19 cellular contexts compared by ENCODE assay signal in the genomic region with DNA sequence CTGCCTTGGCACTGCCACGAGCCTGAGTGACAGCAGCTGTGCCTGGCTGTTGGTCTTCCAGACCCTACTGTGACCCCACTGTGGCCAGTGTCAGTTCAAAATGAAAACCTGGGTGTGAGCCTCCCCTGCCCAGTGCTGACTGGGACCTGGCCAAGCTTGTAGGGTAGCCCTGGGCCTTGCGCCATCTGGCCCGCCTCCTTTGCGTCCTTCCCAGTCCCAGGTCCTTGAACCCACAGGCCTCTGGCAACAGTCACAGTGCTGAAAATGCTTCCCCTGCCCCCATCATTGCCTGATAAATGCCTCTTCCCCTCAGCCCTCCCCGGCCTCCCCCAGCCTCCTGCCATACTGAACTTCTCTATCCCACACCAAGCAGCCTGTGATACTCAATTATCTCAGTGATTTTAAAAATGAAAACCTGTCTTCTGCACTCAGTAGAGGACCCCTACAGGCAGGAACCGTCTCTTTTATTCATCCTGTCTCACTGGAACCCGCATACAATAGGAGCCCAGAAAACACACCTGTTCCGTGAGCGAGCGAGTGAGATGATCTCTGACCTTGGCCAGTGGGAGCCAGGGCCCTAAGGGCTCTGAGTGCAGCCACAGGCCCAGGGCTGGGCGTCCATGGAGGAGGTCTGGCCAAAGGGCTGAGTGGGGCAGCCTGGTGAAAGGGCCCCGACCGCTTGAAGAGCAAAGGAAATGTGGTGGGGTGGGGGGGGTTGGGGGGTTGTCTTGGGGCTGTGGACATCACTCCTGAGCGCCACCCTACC. TPM values are rescaled to one million over a fixed set of nuclear protein-coding genes. Genes with fewer than 3 reads are reported as not detected.
A peak's percentile ranks its signal among the peaks of the same experiment; 100 is the strongest.
DNase-seq lines count a peak whose midpoint lies in the region; ATAC-seq, FAIRE-seq and TF ChIP-seq lines count a peak whose summit lies in the region.
"Had no signal": no experiment of that assay in that cellular context is flagged by ENCODE, and none has a peak within 500 bp of the region (broad histone marks: within the 10 kb centered on the region; RNA-seq: fewer than 3 reads in every experiment).

No MANE protein-coding gene starts in this region.

- H3K4me1 ChIP-seq in HepG2 (ENCODE audit: insufficient read depth, low read length) (peaks cover 87% of the 10 kb centered on the region), spleen (peaks cover 4 to 72% (median 31%) of the 10 kb centered on the region in 6 donors)
- H3K4me1 ChIP-seq: prostate gland, vagina had no signal

- intact Hi-C loops in HepG2 (cut with micrococcal nuclease; ENCODE audit: unreplicated experiment) = no loop called here
- intact Hi-C loops in spleen (cut with DNase I; ENCODE audit: low total_unique reads) = loop anchor here (2.0 kb wide), 1 partner anchor 24 kb away; no protein-coding TSS in a partner anchor

- POLR2A ChIA-PET in HepG2 (lab: Yijun Ruan, JAX) = no interaction called here

- DNase-seq in NCI-H2029 treated with DMSO at 0.1 percent for 48 hours (lab: John Stamatoyannopoulos, UW) = peak; percentile 9
- peak; percentile 93 for DNase-seq in cerebellum (ENCODE audit: low spot score)
- DNase-seq in HepG2 (ENCODE audit: low spot score) = no peak
- DNase-seq in spleen = peak; percentile 84
- DNase-seq in NCI-H524 (lab: John Stamatoyannopoulos, UW) = no peak
- DNase-seq in H54 (ENCODE audit: insufficient read length, low spot score) = no peak
- DNase-seq in activated T-cell treated with anti-CD3 and anti-CD28 coated beads, Interleukin-2, amount 50 U/mL, for 48 hours = no peak
- DNase-seq: activated CD4-positive, alpha-beta T cell treated with anti-CD3 and anti-CD28 coated beads for 48 hours; activated gamma-delta T cell treated with Interleukin-2 at 50 U/mL for 16 hours; CD4-positive, alpha-beta memory T cell; effector CD8-positive, alpha-beta T cell; natural killer cell; NCI-H1694 treated with DMSO at 0.1 percent for 48 hours had no signal

- no peak for TF ChIP-seq CTCF in HepG2 (CRISPR knock-in tag; IDR thresholded peaks at IDR 0.05)
- TF ChIP-seq CTCF in spleen (IDR thresholded peaks at IDR 0.05 in 8 of 11, conservative IDR thresholded peaks at IDR 0.05 in 3 of 11) = no peak

- H3K79me2 ChIP-seq in HepG2 (ENCODE audit: insufficient read depth, low read length) = no peaks in the 10 kb centered on the region

- no peak for TF ChIP-seq RAD21 in HepG2 (CRISPR knock-in tag; IDR thresholded peaks at IDR 0.05)

- no TSS peak for BruUV-seq in HepG2 (replicated peaks; lab: Mats Ljungman, UMichigan)

- no peak for TF ChIP-seq POLR2A in HepG2 (IDR thresholded peaks at IDR 0.05; ENCODE audit: insufficient read depth in 1 of 2, low read depth in 2 of 2, low read length in 2 of 2)
- TF ChIP-seq POLR2A in spleen (IDR thresholded peaks at IDR 0.05) = no peak
- TF ChIP-seq POLR2A in H54 (IDR thresholded peaks at IDR 0.05; ENCODE audit: low read depth, low read length) = no peak

- TF ChIP-seq EP300 in HepG2 (IDR thresholded peaks at IDR 0.05; ENCODE audit: low read depth in 2 of 2, low read length in 2 of 2) = no peak
- TF ChIP-seq EP300 in HepG2 (CRISPR knock-in tag; IDR thresholded peaks at IDR 0.05; ENCODE audit: borderline replicate concordance) = no peak

- H3K9ac ChIP-seq in HepG2 (ENCODE audit: insufficient read depth, low read depth, low read length) = no peak overlapping the region

- H3K9me3 ChIP-seq in HepG2 (ENCODE audit: low read length) (no peaks in the 10 kb centered on the region), spleen (no peaks in the 10 kb centered on the region)
- H3K9me3 ChIP-seq: prostate gland, vagina had no signal

- ATAC-seq in HepG2 = peak; percentile 10
- ATAC-seq in GM19351 (IDR thresholded peaks at IDR 0.05; ENCODE audit: unreplicated experiment) = no peak
- ATAC-seq: K562, natural killer cell had no signal

- CTCF ChIA-PET in HepG2 (lab: Yijun Ruan, JAX; ENCODE audit: low intra/inter-chr PET ratio, low total read pairs) = no interaction called here

- H3K4me3 ChIP-seq in HepG2 (replicated peaks in 1 of 3; ENCODE audit: insufficient read depth in 1 of 3, low read depth in 2 of 3, low read length in 3 of 3) = peak overlapping the region in 1 of 3 experiments; percentile 13; a peak in 1 of 6 replicates
- H3K4me3 ChIP-seq in spleen = no peak overlapping the region
- H3K4me3 ChIP-seq: K562, prostate gland, vagina had no signal

- H3K27me3 ChIP-seq in HepG2 (ENCODE audit: control insufficient read depth in 1 of 2, insufficient read depth in 2 of 2, low read length in 2 of 2) (peaks cover 0 to 32% of the 10 kb centered on the region in 2 experiments; a peak in 4 of 5 replicates), spleen (replicated peaks in 1 of 7) (peaks cover 0 to 5% (median 0%) of the 10 kb centered on the region in 7 donors)
- H3K27me3 ChIP-seq: vagina had no signal

- no peak for FAIRE-seq in HepG2 (lab: Jason Lieb, UNC)
- no peak for FAIRE-seq in H54 (lab: Jason Lieb, UNC)
- FAIRE-seq: GM12891, K562, TTC549 had no signal

- no peaks in the 10 kb centered on the region for H4K20me1 ChIP-seq in HepG2 (ENCODE audit: insufficient read depth, low read length)

- H3K27ac ChIP-seq in HepG2 (ENCODE audit: extremely low read length, insufficient read depth, low read length) (no peak overlapping the region), spleen (peak overlapping the region in 5 of 8 donors; percentile 14 to 73 (median 63))
- H3K27ac ChIP-seq: prostate gland, vagina had no signal

- 0% methylated on average over 6 of the region's 14 CpGs for WGBS in HepG2 (ENCODE audit: low lambda C conversion rate)
- 52 to 70% (median 60%) methylated on average over 14 of the region's 14 CpGs for WGBS in spleen, 5 donors

- H3K4me2 ChIP-seq in HepG2 (ENCODE audit: low read depth, low read length) = peak overlapping the region; percentile 44

- in situ Hi-C loops in HepG2 (cut with HindIII; ENCODE audit: extremely low pct_ligation_motif_present, low pct_unique_long_range_greater_than_20kb) = loop anchor here (10.0 kb wide), 1 partner anchor 108 kb away; the partner anchor contains the start of gene SCUBE1

- no peak overlapping the region for H2AFZ ChIP-seq in HepG2 (ENCODE audit: low read length)

- no peaks in the 10 kb centered on the region for H3K36me3 ChIP-seq in HepG2 (replicated peaks in 1 of 2; ENCODE audit: control insufficient read depth in 1 of 2, insufficient read depth in 2 of 2, low read length in 2 of 2)
- no peaks in the 10 kb centered on the region for H3K36me3 ChIP-seq in spleen
- H3K36me3 ChIP-seq: prostate gland, vagina had no signal

TF ChIP-seq in HepG2, 621 proteins besides CTCF, POLR2A, EP300 and RAD21 (continues in another document):
- TF ChIP-seq NFYC (CRISPR knock-in tag; IDR thresholded peaks at IDR 0.05) (no peak), ZNF776 (CRISPR knock-in tag; IDR thresholded peaks at IDR 0.05) (no peak), ZFP90 (CRISPR knock-in tag; IDR thresholded peaks at IDR 0.05; ENCODE audit: borderline replicate concordance) (no peak), MXD3 (CRISPR knock-in tag; IDR thresholded peaks at IDR 0.05) (no peak), PATZ1 (CRISPR knock-in tag; IDR thresholded peaks at IDR 0.05) (peak; percentile 52; the same call in 1 of the 2 replicates), RARA (CRISPR knock-in tag; IDR thresholded peaks at IDR 0.05) (peak; percentile 39; the same call in 1 of the 2 replicates), HNF4A (CRISPR knock-in tag; IDR thresholded peaks at IDR 0.05) (peak; percentile 14; the same call in 1 of the 2 replicates)

RNA-seq across cellular contexts. Expression of gene TTLL12, which starts 49.6 kb away (rescaled TPM):
- total RNA-seq in cerebellum (17.7 TPM), HepG2 (2016; rRNA removed; fragmentation: Illumina TruSeq; extraction: Trizol) (34.1 and 38.1 TPM in 2 replicates), spleen (10 to 100 TPM; 16.6 to 21.6 (median 19.9) TPM)
- total RNA-seq in HepG2 (2016; cell fraction: cytosol; rRNA removed; fragmentation: Illumina TruSeq; extraction: Trizol; ENCODE audit: low read depth) = 6.3 and 6.6 TPM in 2 replicates
- 28.8 and 39.8 TPM in 2 replicates for total RNA-seq in HepG2 (2016; cell fraction: insoluble cytoplasmic fraction; rRNA removed; fragmentation: Illumina TruSeq; extraction: Trizol)
- total RNA-seq in HepG2 (2016; cell fraction: membrane; rRNA removed; fragmentation: Illumina TruSeq; extraction: Trizol) = 16.2 and 19.8 TPM in 2 replicates
- total RNA-seq in HepG2 (2016; cell fraction: nucleus; rRNA removed; fragmentation: Illumina TruSeq; extraction: Trizol) = 17.4 and 21.4 TPM in 2 replicates
- polyA plus RNA-seq in HepG2 (2011; rRNA removed) (11.9 and 16.9 TPM in 2 replicates), spleen (10 to 100 TPM in 2 of 3 donors, 1 to 10 TPM in 1; 8.7 to 19.3 (median 11.3) TPM)
- polyA plus RNA-seq in HepG2 (2011; cell fraction: cytosol; rRNA removed) = 9.1 and 12.7 TPM in 2 replicates
- polyA plus RNA-seq in HepG2 (2011; cell fraction: nucleus; rRNA removed) = 19.9 and 21.7 TPM in 2 replicates
- polyA plus RNA-seq in HepG2 (2012) = 16.6 and 24.0 TPM in 2 replicates
- polyA plus RNA-seq in HepG2 (2016; cell fraction: cytosol; fragmentation: Illumina TruSeq; extraction: Trizol; ENCODE audit: low read depth) = 3.3 and 3.4 TPM in 2 replicates
- polyA plus RNA-seq in HepG2 (2016; cell fraction: insoluble cytoplasmic fraction; fragmentation: Illumina TruSeq; extraction: Trizol; ENCODE audit: low read depth) = 31.2 and 38.2 TPM in 2 replicates
- polyA plus RNA-seq in HepG2 (2016; cell fraction: membrane; fragmentation: Illumina TruSeq; extraction: Trizol; ENCODE audit: low read depth) = 9.6 and 9.7 TPM in 2 replicates
- polyA plus RNA-seq in HepG2 (2016; cell fraction: nucleus; fragmentation: Illumina TruSeq; extraction: Trizol; ENCODE audit: insufficient read depth, low read depth) = 32.8 and 35.2 TPM in 2 replicates
- 43.9 and 71.0 TPM in 2 replicates for polyA minus RNA-seq in HepG2 (2011; rRNA and poly(A)+ RNA removed; ENCODE audit: low replicate concordance)
- polyA minus RNA-seq in HepG2 (2011; cell fraction: cytosol; rRNA and poly(A)+ RNA removed) = 11.3 and 11.7 TPM in 2 replicates
- 6.5 and 7.7 TPM in 2 replicates for polyA minus RNA-seq in HepG2 (2011; cell fraction: nucleus; rRNA and poly(A)+ RNA removed)

Comparison
In these comparisons a context has a peak if more than half of its experiments do, and no peak if none do; other contexts are left out.
1. DNase-seq: peak in NCI-H2029 treated with DMSO at 0.1 percent for 48 hours (single experiment), cerebellum (single experiment) and spleen (single experiment); none in HepG2 (single experiment), NCI-H524 (0 of 2), H54 (single experiment) and activated T-cell treated with anti-CD3 and anti-CD28 coated beads, Interleukin-2, amount 50 U/mL, for 48 hours (0 of 2).